In the genomic region with DNA sequence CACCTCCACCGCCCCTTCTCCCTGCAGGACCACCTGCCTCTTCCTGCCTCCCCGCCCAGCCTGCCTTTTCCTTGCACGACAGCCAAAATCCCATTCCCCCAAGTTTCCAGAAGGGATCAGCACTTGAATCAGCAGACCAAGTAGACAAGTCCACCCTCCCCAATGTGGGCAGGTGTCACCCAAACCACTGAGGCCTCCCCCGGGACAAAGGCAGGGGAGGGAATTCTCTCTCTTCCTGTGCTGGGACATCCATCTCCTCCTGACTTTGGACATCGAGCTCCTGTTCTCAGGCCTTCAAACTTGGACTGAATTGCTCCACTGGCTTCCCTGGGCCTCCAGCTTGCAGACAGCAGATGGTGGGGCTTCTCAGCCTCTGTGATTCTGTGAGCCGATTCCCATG, we compare ENCODE assay signal across 15 cellular contexts. TPM values are rescaled to one million over a fixed set of nuclear protein-coding genes. Genes with fewer than 3 reads are reported as not detected.
"Had no signal": no experiment of that assay in that cellular context is flagged by ENCODE, and none has a peak within 500 bp of the region (broad histone marks: within the 10 kb centered on the region; RNA-seq: fewer than 3 reads in every experiment).

No MANE protein-coding gene starts in this region.

- H3K4me1 ChIP-seq: breast epithelium, lower lobe of right lung, right atrium auricular region had no signal

- DNase-seq: activated CD4-positive, alpha-beta T cell treated with anti-CD3 and anti-CD28 coated beads, Interleukin-2, amount 10 ng/mL, durations not matched to agents 7 days and 5 days; activated CD4-positive, CD25-positive, alpha-beta regulatory T cell; activated naive CD4-positive, alpha-beta T cell treated with anti-CD3 and anti-CD28 coated beads, Interleukin-2, amount 10 ng/mL, durations not matched to agents 7 days and 5 days; dorsolateral prefrontal cortex; immature natural killer cell; left cardiac atrium; lower lobe of right lung; midbrain; naive thymus-derived CD4-positive, alpha-beta T cell; small intestine; trophoblast cell had no signal

- H3K27ac Mint-ChIP-seq: activated CD4-positive, alpha-beta T cell treated with anti-CD3 and anti-CD28 coated beads, Interleukin-2, amount 10 ng/mL, durations not matched to agents 7 days and 5 days; activated naive CD4-positive, alpha-beta T cell treated with anti-CD3 and anti-CD28 coated beads, Interleukin-2, amount 10 ng/mL, durations not matched to agents 7 days and 5 days; immature natural killer cell had no signal

- H3K9me3 Mint-ChIP-seq: immature natural killer cell had no signal

- ATAC-seq: esophagus mucosa, left cardiac atrium, lower lobe of right lung had no signal

- H3K27ac ChIP-seq: breast epithelium, dorsolateral prefrontal cortex, lower lobe of right lung, right atrium auricular region had no signal

- H3K27me3 ChIP-seq: right atrium auricular region had no signal

- H3K4me1 Mint-ChIP-seq: immature natural killer cell had no signal

- H3K4me3 ChIP-seq: dorsolateral prefrontal cortex, lower lobe of right lung, right atrium auricular region had no signal

- H3K4me3 Mint-ChIP-seq: activated CD4-positive, alpha-beta T cell treated with anti-CD3 and anti-CD28 coated beads, Interleukin-2, amount 10 ng/mL, durations not matched to agents 7 days and 5 days; activated naive CD4-positive, alpha-beta T cell treated with anti-CD3 and anti-CD28 coated beads, Interleukin-2, amount 10 ng/mL, durations not matched to agents 7 days and 5 days; immature natural killer cell had no signal

- H3K36me3 ChIP-seq: breast epithelium, lower lobe of right lung, right atrium auricular region had no signal

- H3K36me3 Mint-ChIP-seq: activated naive CD4-positive, alpha-beta T cell treated with anti-CD3 and anti-CD28 coated beads, Interleukin-2, amount 10 ng/mL, durations not matched to agents 7 days and 5 days; immature natural killer cell had no signal

RNA-seq across cellular contexts. Expression of gene TMEM184A, which starts 35.4 kb away (rescaled TPM):
- total RNA-seq: activated CD4-positive, alpha-beta T cell treated with anti-CD3 and anti-CD28 coated beads, Interleukin-2, amount 10 ng/mL, durations not matched to agents 7 days and 5 days; posterior vena cava had no signal
- polyA plus RNA-seq: immature natural killer cell had no signal
